8 cellular contexts compared by ENCODE assay signal in genomic region chr6:45378324-45378926, GRCh38. TPM values are rescaled to one million over a fixed set of nuclear protein-coding genes. Genes with fewer than 3 reads are reported as not detected.
DNase-seq lines count a peak whose midpoint lies in the region; ATAC-seq, FAIRE-seq and TF ChIP-seq lines count a peak whose summit lies in the region.

No MANE protein-coding gene starts in this region.

- dilution Hi-C loops in endothelial cell of umbilical vein (cut with MboI; ENCODE audit: extremely low pct_ligation_motif_present, low sequenced_read_pairs), result no loop called here

- TF ChIP-seq CTCF in CD4-positive, alpha-beta T cell (IDR thresholded peaks at IDR 0.05), result no peak
- TF ChIP-seq CTCF in SU-DHL-6 (IDR thresholded peaks at IDR 0.05; ENCODE audit: insufficient read depth, low read length, poor library complexity, severe bottlenecking), result no peak
- TF ChIP-seq CTCF in endothelial cell of umbilical vein (IDR thresholded peaks at IDR 0.05; ENCODE audit: extremely low read depth in 1 of 2, insufficient read depth in 1 of 2, low read depth in 1 of 2, low read length in 2 of 2), result no peak

- peaks cover 31% of the 10 kb centered on the region for H3K4me1 Mint-ChIP-seq in CD4-positive, alpha-beta T cell (ENCODE audit: low read depth)
- H3K4me1 Mint-ChIP-seq in naive thymus-derived CD8-positive, alpha-beta T cell, result peaks cover 11 to 38% (median 36%) of the 10 kb centered on the region in 4 donors

- H3K36me3 ChIP-seq in SU-DHL-6 (ENCODE audit: low read length) (no peaks in the 10 kb centered on the region), endothelial cell of umbilical vein (ENCODE audit: control insufficient read depth in 2 of 2, extremely low read depth in 1 of 2, insufficient read depth in 2 of 2, low read length in 2 of 2) (no peaks in the 10 kb centered on the region)

- H2AFZ ChIP-seq in SU-DHL-6 (ENCODE audit: low read depth, low read length, severe bottlenecking) (peak overlapping the region; percentile 78), endothelial cell of umbilical vein (ENCODE audit: low read depth, low read length) (peak overlapping the region; percentile 95)

- H3K9ac ChIP-seq in SU-DHL-6 (ENCODE audit: low read length) (peak overlapping the region; percentile 88), endothelial cell of umbilical vein (replicated peaks; ENCODE audit: extremely low read depth, insufficient read depth, low read length) (peak overlapping the region; percentile 93)

- peak overlapping the region; percentile 99 for H3K27ac Mint-ChIP-seq in CD4-positive, alpha-beta T cell
- peak overlapping the region; percentile 97 to 100 (median 98) for H3K27ac Mint-ChIP-seq in naive thymus-derived CD8-positive, alpha-beta T cell

- ATAC-seq in CD4-positive, alpha-beta T cell (ENCODE audit: poor library complexity), result no peak
- ATAC-seq in HG03432 (IDR thresholded peaks at IDR 0.05; ENCODE audit: unreplicated experiment), result peak; percentile 32
- ATAC-seq in naive thymus-derived CD8-positive, alpha-beta T cell, result peak in 1 of 2 donors; percentile 12

- peak overlapping the region; percentile 93 for H3K27ac ChIP-seq in CD4-positive, alpha-beta T cell (ENCODE audit: low read depth, low read length)
- H3K27ac ChIP-seq in SU-DHL-6 (ENCODE audit: low read depth, low read length), result peak overlapping the region; percentile 76
- H3K27ac ChIP-seq in endothelial cell of umbilical vein (ENCODE audit: insufficient read depth, low read depth, low read length), result peak overlapping the region; percentile 91

- peak; percentile 71 for FAIRE-seq in GM19239 (lab: Jason Lieb, UNC)
- peak; percentile 28 for FAIRE-seq in endothelial cell of umbilical vein (lab: Jason Lieb, UNC)

- CTCF ChIA-PET in CD4-positive, alpha-beta T cell (lab: Charles Lee), result interaction anchor here (0.6 to 2.7 kb wide), 7 partner anchors 10 to 723 kb away, joined by 3 to 9 read pairs (median 6); no protein-coding TSS in a partner anchor
- CTCF ChIA-PET in endothelial cell of umbilical vein (lab: Charles Lee), result interaction anchor here (0.7 to 3.5 kb wide), 15 partner anchors 13 to 903 kb away, joined by 3 to 49 read pairs (median 4); no protein-coding TSS in a partner anchor

- no peaks in the 10 kb centered on the region for H4K20me1 ChIP-seq in SU-DHL-6 (ENCODE audit: low read depth, low read length)
- H4K20me1 ChIP-seq in endothelial cell of umbilical vein (replicated peaks; ENCODE audit: control insufficient read depth, extremely low read depth, insufficient read depth, low read length), result no peaks in the 10 kb centered on the region

- no peaks in the 10 kb centered on the region for H3K27me3 ChIP-seq in CD4-positive, alpha-beta T cell (ENCODE audit: control insufficient read depth, insufficient read depth, low read length)
- H3K27me3 ChIP-seq in SU-DHL-6 (ENCODE audit: low read length) (no peaks in the 10 kb centered on the region), endothelial cell of umbilical vein (ENCODE audit: control insufficient read depth in 2 of 2, insufficient read depth in 2 of 2, low read length in 2 of 2) (no peaks in the 10 kb centered on the region)

- H3K27me3 Mint-ChIP-seq in CD4-positive, alpha-beta T cell, result no peaks in the 10 kb centered on the region
- no peaks in the 10 kb centered on the region for H3K27me3 Mint-ChIP-seq in naive thymus-derived CD8-positive, alpha-beta T cell

- H3K4me2 ChIP-seq in SU-DHL-6 (ENCODE audit: low read depth, low read length, poor library complexity, severe bottlenecking) (peak overlapping the region; percentile 62), endothelial cell of umbilical vein (ENCODE audit: insufficient read depth, low read length) (peak overlapping the region; percentile 97)

- H3K4me1 ChIP-seq in endothelial cell of umbilical vein (ENCODE audit: control insufficient read depth, extremely low read depth, insufficient read depth, low read length), result peaks cover 8% of the 10 kb centered on the region

- peak overlapping the region; percentile 83 for H3K4me3 ChIP-seq in SU-DHL-6 (ENCODE audit: insufficient read depth, low read length, poor library complexity, severe bottlenecking)
- peak overlapping the region; percentile 76 to 92 (median 79) for H3K4me3 ChIP-seq in endothelial cell of umbilical vein (replicated peaks in 1 of 3; ENCODE audit: insufficient read depth in 1 of 3, low read depth in 1 of 3, low read length in 3 of 3)

- peak overlapping the region; percentile 100 for H3K4me3 Mint-ChIP-seq in CD4-positive, alpha-beta T cell
- H3K4me3 Mint-ChIP-seq in naive thymus-derived CD8-positive, alpha-beta T cell, result peak overlapping the region; percentile 92 to 100 (median 98)

- TSS peak; percentile 82 for BruUV-seq in endothelial cell of umbilical vein (replicated peaks; lab: Mats Ljungman, UMichigan)

- no peaks in the 10 kb centered on the region for H3K9me2 ChIP-seq in SU-DHL-6 (replicated peaks; ENCODE audit: insufficient read depth, low read length)

- no peaks in the 10 kb centered on the region for H3K9me3 Mint-ChIP-seq in CD4-positive, alpha-beta T cell
- no peaks in the 10 kb centered on the region for H3K9me3 Mint-ChIP-seq in naive thymus-derived CD8-positive, alpha-beta T cell

- intact Hi-C loops in CD4-positive, alpha-beta T cell (cut with DNase I, micrococcal nuclease), result loop anchor here (1.0 to 10.0 kb wide), 6 partner anchors 42 to 1116 kb away; partner anchors contain the start of gene ENPP4 (in 1 of the 2)
- intact Hi-C loops in endothelial cell of umbilical vein (cut with micrococcal nuclease), result loop anchor here (1.0 to 2.0 kb wide), 4 partner anchors 42 to 723 kb away; no protein-coding TSS in a partner anchor

- TF ChIP-seq POLR2A in endothelial cell of umbilical vein (IDR thresholded peaks at IDR 0.05; ENCODE audit: low read depth, low read length), result no peak

- H3K79me2 ChIP-seq in SU-DHL-6 (ENCODE audit: insufficient read depth, low read length), result 0 out of 2 replicates have a peak, but pooled peaks cover 4% of the 10 kb centered on the region
- H3K79me2 ChIP-seq in endothelial cell of umbilical vein (ENCODE audit: control insufficient read depth, insufficient read depth, low read length), result no peaks in the 10 kb centered on the region

- peaks cover 18% of the 10 kb centered on the region for H3K36me3 Mint-ChIP-seq in CD4-positive, alpha-beta T cell (ENCODE audit: low read depth)
- peaks cover 0 to 4% (median 2%) of the 10 kb centered on the region in 3 donors for H3K36me3 Mint-ChIP-seq in naive thymus-derived CD8-positive, alpha-beta T cell

- peak in 3 of 10 experiments; percentile 2 to 34 (median 4) for DNase-seq in CD4-positive, alpha-beta T cell
- DNase-seq in GM19239 (ENCODE audit: insufficient read length, low spot score) (no peak), endothelial cell of umbilical vein (ENCODE audit: low read depth, low spot score) (no peak), mesenteric fat pad (ENCODE audit: low spot score) (no peak), SIG-M5 treated with dmso at 0.1 percent for 504 hours (lab: John Stamatoyannopoulos, UW; ENCODE audit: unreplicated experiment) (no peak)
- peak in 3 of 10 donors; percentile 5 to 20 (median 8) for DNase-seq in naive thymus-derived CD8-positive, alpha-beta T cell

- H3K9me1 ChIP-seq in endothelial cell of umbilical vein (replicated peaks; ENCODE audit: control insufficient read depth, extremely low read depth, insufficient read depth, low read length), result no peaks in the 10 kb centered on the region

- H3K9me3 ChIP-seq in CD4-positive, alpha-beta T cell (ENCODE audit: control insufficient read depth, low read length), result no peaks in the 10 kb centered on the region
- H3K9me3 ChIP-seq in SU-DHL-6 (ENCODE audit: insufficient read depth, low read length) (no peaks in the 10 kb centered on the region), endothelial cell of umbilical vein (replicated peaks; ENCODE audit: control insufficient read depth, insufficient read depth, low read length) (no peaks in the 10 kb centered on the region)

- POLR2A ChIA-PET in CD4-positive, alpha-beta T cell (lab: Charles Lee), result interaction anchor here (0.5 to 2.4 kb wide), 35 partner anchors 9 to 723 kb away, joined by 3 to 22 read pairs (median 4); partner anchors contain the start of gene RUNX2
- POLR2A ChIA-PET in endothelial cell of umbilical vein (lab: Charles Lee), result interaction anchor here (0.5 to 1.0 kb wide), 7 partner anchors 43 to 336 kb away, joined by 3 to 5 read pairs (median 3); no protein-coding TSS in a partner anchor
- POLR2A ChIA-PET in naive thymus-derived CD8-positive, alpha-beta T cell (lab: Charles Lee), result interaction anchor here (0.6 to 3.2 kb wide), 27 partner anchors 9 to 751 kb away, joined by 3 to 24 read pairs (median 5); partner anchors contain the start of genes ENPP4 and RUNX2

- peaks cover 5% of the 10 kb centered on the region; the same call in 1 of the 2 replicates for H3F3A ChIP-seq in SU-DHL-6 (ENCODE audit: insufficient read depth)

TF ChIP-seq in endothelial cell of umbilical vein, 7 proteins besides CTCF, POLR2A, EP300 and RAD21 (continues in another document):
- TF ChIP-seq FOS (IDR thresholded peaks at IDR 0.05; ENCODE audit: borderline replicate concordance, insufficient read depth, low read length), result no peak

RNA-seq across cellular contexts. Expression of gene SUPT3H, which starts 0.7 kb away (rescaled TPM):
- total RNA-seq in CD4-positive, alpha-beta T cell, result 10 to 100 TPM in 1 of 2 experiments, 1 to 10 TPM in 1; 8.9 to 10.5 TPM
- total RNA-seq in endothelial cell of umbilical vein (8.4 and 9.8 TPM in 2 replicates), mesenteric fat pad (5.0 TPM)
- polyA plus RNA-seq in endothelial cell of umbilical vein, result 7.2 and 8.3 TPM in 2 replicates
- polyA plus RNA-seq in endothelial cell of umbilical vein (2011; cell fraction: cytosol; rRNA removed), result 7.0 and 8.4 TPM in 2 replicates
- 5.5 and 9.5 TPM in 2 replicates for polyA plus RNA-seq in endothelial cell of umbilical vein (2011; cell fraction: nucleus; rRNA removed)
- 5.1 and 5.5 TPM in 2 replicates for polyA plus RNA-seq in endothelial cell of umbilical vein (2012)
- 8.4 and 11.5 TPM in 2 replicates for polyA minus RNA-seq in endothelial cell of umbilical vein
- polyA minus RNA-seq in endothelial cell of umbilical vein (2011; cell fraction: cytosol; rRNA and poly(A)+ RNA removed), result 0.61 TPM
- polyA minus RNA-seq in endothelial cell of umbilical vein (2011; cell fraction: nucleus; rRNA and poly(A)+ RNA removed), result 13.3 and 15.5 TPM in 2 replicates
- total RNA-seq in naive thymus-derived CD8-positive, alpha-beta T cell, result 10 to 100 TPM; 19.4 to 20.6 TPM
- 10 to 100 TPM; 16.9 to 20.8 (median 20.0) TPM for polyA plus RNA-seq in naive thymus-derived CD8-positive, alpha-beta T cell

RNA-seq across cellular contexts. Expression of gene RUNX2, which starts 50.3 kb away (rescaled TPM):
- total RNA-seq in CD4-positive, alpha-beta T cell, result 10 to 100 TPM; 17.5 to 18.0 TPM
- total RNA-seq in endothelial cell of umbilical vein (0.28 TPM in 1 of 2 replicates, not detected in the other), mesenteric fat pad (1.6 TPM)
- 0.06 TPM in 1 of 2 replicates, not detected in the other for polyA plus RNA-seq in endothelial cell of umbilical vein
- polyA plus RNA-seq in endothelial cell of umbilical vein (2011; cell fraction: cytosol; rRNA removed), result 0.01 TPM in 2 replicates
- polyA plus RNA-seq in endothelial cell of umbilical vein (2011; cell fraction: nucleus; rRNA removed), result not detected in 2 replicates
- polyA plus RNA-seq in endothelial cell of umbilical vein (2012), result 0.07 and 0.15 TPM in 2 replicates
- 0.06 TPM in 1 of 2 replicates, not detected in the other for polyA minus RNA-seq in endothelial cell of umbilical vein
- 1.1 TPM for polyA minus RNA-seq in endothelial cell of umbilical vein (2011; cell fraction: cytosol; rRNA and poly(A)+ RNA removed)
- polyA minus RNA-seq in endothelial cell of umbilical vein (2011; cell fraction: nucleus; rRNA and poly(A)+ RNA removed), result not detected in 2 replicates
- total RNA-seq in naive thymus-derived CD8-positive, alpha-beta T cell, result 10 to 100 TPM; 36.7 TPM
- polyA plus RNA-seq in naive thymus-derived CD8-positive, alpha-beta T cell, result 10 to 100 TPM; 31.3 to 44.3 (median 42.5) TPM
